14 cellular contexts compared by ENCODE assay signal in genomic region chr2:165440367-165440766, GRCh38. TPM values are rescaled to one million over a fixed set of nuclear protein-coding genes. Genes with fewer than 3 reads are reported as not detected.
DNase-seq lines count a peak whose midpoint lies in the region; ATAC-seq and TF ChIP-seq lines count a peak whose summit lies in the region.
"Had no signal": no experiment of that assay in that cellular context is flagged by ENCODE, and none has a peak within 500 bp of the region (broad histone marks: within the 10 kb centered on the region; RNA-seq: fewer than 3 reads in every experiment).

No MANE protein-coding gene starts in this region.

- H3K9me3 ChIP-seq in upper lobe of right lung, result no peaks in the 10 kb centered on the region

- ATAC-seq in sciatic nerve (peak; percentile 79), upper lobe of right lung (no peak)

- no peak overlapping the region for H3K27ac ChIP-seq in upper lobe of right lung
- H3K27ac ChIP-seq: dorsolateral prefrontal cortex had no signal

- no peak overlapping the region for H3K4me3 ChIP-seq in fibroblast of pulmonary artery (replicated peaks; ENCODE audit: low read depth, low read length)
- no peak overlapping the region for H3K4me3 ChIP-seq in upper lobe of right lung
- H3K4me3 ChIP-seq: dorsolateral prefrontal cortex had no signal

- no peaks in the 10 kb centered on the region for H3K4me1 ChIP-seq in upper lobe of right lung

- H3K36me3 ChIP-seq in upper lobe of right lung, result no peaks in the 10 kb centered on the region

- intact Hi-C loops in sciatic nerve (cut with DNase I), result no loop called here
- intact Hi-C loops in upper lobe of right lung (cut with DNase I), result no loop called here

- no peak for TF ChIP-seq CTCF in fibroblast of pulmonary artery (IDR thresholded peaks at IDR 0.05; ENCODE audit: low read length, missing control alignments)
- TF ChIP-seq CTCF in upper lobe of right lung (IDR thresholded peaks at IDR 0.05), result no peak

- DNase-seq in NCI-H2081 (lab: John Stamatoyannopoulos, UW) (peak; percentile 7 to 27), NCI-H2081 treated with DMSO at 0.1 percent for 48 hours (lab: John Stamatoyannopoulos, UW) (no peak), RPMI7951 (ENCODE audit: low read depth) (peak; percentile 15), fibroblast of pulmonary artery (ENCODE audit: low read depth) (peak; percentile 77), sciatic nerve (ENCODE audit: low spot score) (no peak), upper lobe of right lung (no peak), MV-4-11 (lab: John Stamatoyannopoulos, UW) (no peak), HT-29 (ENCODE audit: low spot score) (no peak)
- DNase-seq: 8988T; activated CD4-positive, CD25-positive, alpha-beta regulatory T cell; dorsolateral prefrontal cortex; NCI-H187 treated with DMSO at 0.1 percent for 48 hours; SIG-M5; stimulated activated CD4-positive, alpha-beta T cell treated with anti-CD3 and anti-CD28 coated beads, Interleukin-4, amount 100 ng/mL, for 24 hours had no signal

- no peaks in the 10 kb centered on the region for H3K27me3 ChIP-seq in upper lobe of right lung
- H3K27me3 ChIP-seq: dorsolateral prefrontal cortex had no signal

RNA-seq across cellular contexts. Expression of gene CSRNP3, which starts 29.1 kb away (rescaled TPM):
- total RNA-seq in RPMI7951 (2014; rRNA removed; shearing (Covaris generic)), result not detected in 2 replicates
- total RNA-seq in sciatic nerve, result 8.3 TPM
- total RNA-seq in upper lobe of right lung, result 1.9 TPM
- 0.08 and 0.10 TPM in 2 replicates for total RNA-seq in HT-29 (2014; rRNA removed; shearing (Covaris generic))

Comparison
In these comparisons a context has a peak if more than half of its experiments do, and no peak if none do; other contexts are left out.
1. DNase-seq: peak in NCI-H2081 (2 of 2), RPMI7951 (single experiment) and fibroblast of pulmonary artery (single experiment); none in NCI-H2081 treated with DMSO at 0.1 percent for 48 hours (single experiment), sciatic nerve (single experiment), upper lobe of right lung (single experiment), MV-4-11 (single experiment) and HT-29 (single experiment).